Comparison of ENCODE assay signal across 20 cellular contexts in the genomic region with DNA sequence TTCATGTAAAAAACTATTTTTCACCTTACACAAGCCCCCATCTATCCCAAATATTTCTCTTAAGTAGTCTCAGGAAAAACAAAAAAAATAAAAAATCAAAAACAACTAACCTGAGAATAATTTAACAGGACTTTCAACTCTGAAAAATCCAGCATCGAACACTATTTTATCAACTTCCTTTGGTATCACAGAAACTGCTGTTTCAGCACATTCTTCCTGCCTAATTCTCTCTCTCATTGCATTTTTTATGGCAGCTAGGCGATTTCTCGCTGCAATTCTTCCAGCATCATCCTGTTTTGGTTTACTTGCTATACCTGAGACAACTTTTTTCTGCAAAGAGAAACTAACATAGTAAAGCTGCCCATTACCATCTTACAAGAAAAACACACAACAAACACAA. TPM values are rescaled to one million over a fixed set of nuclear protein-coding genes. Genes with fewer than 3 reads are reported as not detected.
DNase-seq lines count a peak whose midpoint lies in the region; ATAC-seq, FAIRE-seq and TF ChIP-seq lines count a peak whose summit lies in the region.
"Had no signal": no experiment of that assay in that cellular context is flagged by ENCODE, and none has a peak within 500 bp of the region (broad histone marks: within the 10 kb centered on the region; RNA-seq: fewer than 3 reads in every experiment).

No MANE protein-coding gene starts in this region.

- H2AFZ ChIP-seq in KMS-11 (ENCODE audit: low read depth) (no peak overlapping the region), H1 (ENCODE audit: low read length) (no peak overlapping the region)

- intact Hi-C loops in activated CD4-positive, alpha-beta T cell treated with anti-CD3 and anti-CD28 coated beads, Interleukin-2, amount 10 ng/mL, durations not matched to agents 24 days and 14 days (cut with micrococcal nuclease) = no loop called here
- intact Hi-C loops in naive thymus-derived CD4-positive, alpha-beta T cell (cut with micrococcal nuclease) = no loop called here

- H3K27ac ChIP-seq in KMS-11 (no peak overlapping the region), H1 (ENCODE audit: low read depth, low read length) (no peak overlapping the region)
- no peak overlapping the region for H3K27ac ChIP-seq in naive thymus-derived CD4-positive, alpha-beta T cell (ENCODE audit: low read depth, low read length)
- H3K27ac ChIP-seq: 22Rv1, SJCRH30 had no signal

- TF ChIP-seq CTCF in KMS-11 (conservative IDR thresholded peaks at IDR 0.05; ENCODE audit: low read depth, low read length) = no peak
- TF ChIP-seq CTCF in H1 (IDR thresholded peaks at IDR 0.05; ENCODE audit: control extremely low read depth in 1 of 3, insufficient read depth in 1 of 3, low read depth in 1 of 3, low read length in 3 of 3) = no peak

- TF ChIP-seq RAD21 in H1 (IDR thresholded peaks at IDR 0.05 in 1 of 2, conservative IDR thresholded peaks at IDR 0.05 in 1 of 2; ENCODE audit: low read depth in 2 of 2, low read length in 2 of 2) = no peak

- H2BK120ac ChIP-seq in H1 (replicated peaks; ENCODE audit: low read depth, low read length) = no peak overlapping the region

- H2BK20ac ChIP-seq in H1 (ENCODE audit: low read length) = no peak overlapping the region

- no peak overlapping the region for H2AK5ac ChIP-seq in H1 (ENCODE audit: low read depth, low read length)

- H3K18ac ChIP-seq in H1 (ENCODE audit: extremely low read depth, low read length) = no peak overlapping the region

- POLR2A ChIA-PET in activated CD4-positive, alpha-beta T cell treated with anti-CD3 and anti-CD28 coated beads, Interleukin-2, amount 10 ng/mL, durations not matched to agents 7 days and 5 days (lab: Charles Lee) = no interaction called here
- POLR2A ChIA-PET in H1 (lab: Charles Lee; ENCODE audit: partially characterized antibody) = interaction anchor here (0.9 to 2.1 kb wide), 2 partner anchors 10 to 33 kb away, joined by 4 to 5 read pairs; partner anchors contain the start of gene DLGAP5
- POLR2A ChIA-PET in naive thymus-derived CD4-positive, alpha-beta T cell (lab: Charles Lee) = no interaction called here

- CTCF ChIA-PET in activated CD4-positive, alpha-beta T cell treated with anti-CD3 and anti-CD28 coated beads, Interleukin-2, amount 10 ng/mL, durations not matched to agents 7 days and 5 days (lab: Charles Lee) = interaction anchor here (3.3 kb wide), 1 partner anchor 12 kb away, joined by 14 read pairs; no protein-coding TSS in a partner anchor
- CTCF ChIA-PET in H1 (lab: Charles Lee; ENCODE audit: partially characterized antibody) = interaction anchor here (1.7 kb wide), 1 partner anchor 20 kb away, joined by 4 read pairs; no protein-coding TSS in a partner anchor
- CTCF ChIA-PET in naive thymus-derived CD4-positive, alpha-beta T cell (lab: Charles Lee) = no interaction called here

- H3K27me3 Mint-ChIP-seq in activated CD4-positive, alpha-beta T cell treated with anti-CD3 and anti-CD28 coated beads, Interleukin-2, amount 10 ng/mL, durations not matched to agents 24 days and 14 days = no peaks in the 10 kb centered on the region
- no peaks in the 10 kb centered on the region for H3K27me3 Mint-ChIP-seq in activated CD4-positive, alpha-beta T cell treated with anti-CD3 and anti-CD28 coated beads, Interleukin-2, amount 10 ng/mL, durations not matched to agents 7 days and 5 days
- H3K27me3 Mint-ChIP-seq in naive thymus-derived CD4-positive, alpha-beta T cell = peaks cover 0 to 4% (median 0%) of the 10 kb centered on the region in 5 donors

- H4K20me1 ChIP-seq in KMS-11 (ENCODE audit: insufficient read depth) (no peaks in the 10 kb centered on the region), H1 (replicated peaks in 1 of 2; ENCODE audit: control insufficient read depth in 1 of 2, insufficient read depth in 2 of 2, low read length in 2 of 2) (peaks cover 0 to under 1% of the 10 kb centered on the region in 2 experiments)

- H3K4me1 Mint-ChIP-seq in activated CD4-positive, alpha-beta T cell treated with anti-CD3 and anti-CD28 coated beads, Interleukin-2, amount 10 ng/mL, durations not matched to agents 24 days and 14 days = peaks cover 16% of the 10 kb centered on the region
- H3K4me1 Mint-ChIP-seq in activated CD4-positive, alpha-beta T cell treated with anti-CD3 and anti-CD28 coated beads, Interleukin-2, amount 10 ng/mL, durations not matched to agents 7 days and 5 days = peaks cover 15% of the 10 kb centered on the region
- H3K4me1 Mint-ChIP-seq in naive thymus-derived CD4-positive, alpha-beta T cell = peaks cover 0 to 15% (median 0%) of the 10 kb centered on the region in 7 donors

- no peak overlapping the region for H3K4ac ChIP-seq in H1 (replicated peaks; ENCODE audit: insufficient read length, low read depth, low read length)

- DNase-seq in activated CD4-positive, alpha-beta T cell treated with anti-CD3 and anti-CD28 coated beads, Interleukin-2, amount 10 ng/mL, durations not matched to agents 24 days and 14 days = peak; percentile 19
- DNase-seq in activated CD4-positive, alpha-beta T cell treated with anti-CD3 and anti-CD28 coated beads, Interleukin-2, amount 10 ng/mL, durations not matched to agents 7 days and 5 days = no peak
- DNase-seq in H1 (ENCODE audit: low read depth in 1 of 2, low spot score in 2 of 2) = no peak
- no peak for DNase-seq in naive thymus-derived CD4-positive, alpha-beta T cell
- DNase-seq in retina = no peak
- DNase-seq in NCI-H1092 treated with DMSO at 0.1 percent for 48 hours (lab: John Stamatoyannopoulos, UW) = no peak
- DNase-seq: DMS153, Kasumi-1, NCI-H1105, NCI-H146, NCI-H2029, NCI-H446, NCI-H524 treated with DMSO at 0.1 percent for 48 hours, NCI-H774, PC-3, SJCRH30 had no signal

- H3K4me3 ChIP-seq in KMS-11 (IDR thresholded peaks at IDR 0.05; ENCODE audit: insufficient read depth, low read depth, low read length) (no peak overlapping the region), H1 (ENCODE audit: extremely low read depth in 1 of 4, insufficient read depth in 2 of 4, low read depth in 3 of 4, low read length in 4 of 4) (no peak overlapping the region)
- H3K4me3 ChIP-seq in naive thymus-derived CD4-positive, alpha-beta T cell (ENCODE audit: low read length) = no peak overlapping the region
- H3K4me3 ChIP-seq: SJCRH30 had no signal

- H3K9me3 ChIP-seq in H1 (ENCODE audit: insufficient read depth in 2 of 2, low read depth in 1 of 2, low read length in 1 of 2) = no peaks in the 10 kb centered on the region
- H3K9me3 ChIP-seq in naive thymus-derived CD4-positive, alpha-beta T cell (ENCODE audit: control insufficient read depth in 2 of 3, low read length in 3 of 3) = no peaks in the 10 kb centered on the region
- H3K9me3 ChIP-seq: SJCRH30 had no signal

- no peak overlapping the region for H3K27ac Mint-ChIP-seq in activated CD4-positive, alpha-beta T cell treated with anti-CD3 and anti-CD28 coated beads, Interleukin-2, amount 10 ng/mL, durations not matched to agents 24 days and 14 days
- H3K27ac Mint-ChIP-seq in activated CD4-positive, alpha-beta T cell treated with anti-CD3 and anti-CD28 coated beads, Interleukin-2, amount 10 ng/mL, durations not matched to agents 7 days and 5 days = no peak overlapping the region
- no peak overlapping the region for H3K27ac Mint-ChIP-seq in naive thymus-derived CD4-positive, alpha-beta T cell

- H3K56ac ChIP-seq in H1 (replicated peaks; ENCODE audit: insufficient read length, low read depth, low read length) = no peak overlapping the region

- H3K4me2 ChIP-seq in KMS-11 (0 out of 2 replicates have a peak overlapping the region, but pooled peaks have one; percentile 27), H1 (ENCODE audit: insufficient read depth in 1 of 2, low read depth in 2 of 2, low read length in 2 of 2) (no peak overlapping the region)

- no peak for FAIRE-seq in H1 (lab: Jason Lieb, UNC)
- FAIRE-seq: H54 had no signal

- peaks cover 41% of the 10 kb centered on the region for H3K36me3 Mint-ChIP-seq in activated CD4-positive, alpha-beta T cell treated with anti-CD3 and anti-CD28 coated beads, Interleukin-2, amount 10 ng/mL, durations not matched to agents 24 days and 14 days (ENCODE audit: low read depth)
- H3K36me3 Mint-ChIP-seq in activated CD4-positive, alpha-beta T cell treated with anti-CD3 and anti-CD28 coated beads, Interleukin-2, amount 10 ng/mL, durations not matched to agents 7 days and 5 days (ENCODE audit: low read depth) = peaks cover 66% of the 10 kb centered on the region
- H3K36me3 Mint-ChIP-seq in naive thymus-derived CD4-positive, alpha-beta T cell = peaks cover 0 to 19% (median 0%) of the 10 kb centered on the region in 5 donors

- no peak overlapping the region for H2BK12ac ChIP-seq in H1 (ENCODE audit: low read depth, low read length)

- no peak for TF ChIP-seq EP300 in H1 (IDR thresholded peaks at IDR 0.05; ENCODE audit: borderline replicate concordance in 1 of 2, low read depth in 2 of 2, low read length in 2 of 2)

- no peaks in the 10 kb centered on the region for H3K9me3 Mint-ChIP-seq in activated CD4-positive, alpha-beta T cell treated with anti-CD3 and anti-CD28 coated beads, Interleukin-2, amount 10 ng/mL, durations not matched to agents 24 days and 14 days
- H3K9me3 Mint-ChIP-seq in activated CD4-positive, alpha-beta T cell treated with anti-CD3 and anti-CD28 coated beads, Interleukin-2, amount 10 ng/mL, durations not matched to agents 7 days and 5 days = no peaks in the 10 kb centered on the region
- no peaks in the 10 kb centered on the region for H3K9me3 Mint-ChIP-seq in naive thymus-derived CD4-positive, alpha-beta T cell

- no peaks in the 10 kb centered on the region for H3K79me2 ChIP-seq in KMS-11 (ENCODE audit: insufficient read depth, low read depth)
- no peaks in the 10 kb centered on the region for H3K79me2 ChIP-seq in H1 (ENCODE audit: control insufficient read depth in 1 of 2, insufficient read depth in 2 of 2, low read length in 2 of 2)

- H3K27me3 ChIP-seq in KMS-11 (ENCODE audit: insufficient read depth, low read depth) (no peaks in the 10 kb centered on the region), H1 (replicated peaks in 1 of 4; ENCODE audit: control insufficient read depth in 3 of 4, extremely low read depth in 1 of 4, insufficient read depth in 3 of 4, low read length in 3 of 4) (no peaks in the 10 kb centered on the region)
- no peaks in the 10 kb centered on the region for H3K27me3 ChIP-seq in naive thymus-derived CD4-positive, alpha-beta T cell (ENCODE audit: control insufficient read depth in 2 of 2, insufficient read depth in 2 of 2, low read length in 2 of 2)
- H3K27me3 ChIP-seq: SJCRH30 had no signal

- no peak for ATAC-seq in naive thymus-derived CD4-positive, alpha-beta T cell
- ATAC-seq: PC-3, Right ventricle myocardium inferior had no signal

- H3K79me1 ChIP-seq in H1 (ENCODE audit: low read depth, low read length) = no peaks in the 10 kb centered on the region

- H3K36me3 ChIP-seq in KMS-11 (ENCODE audit: insufficient read depth) = no peaks in the 10 kb centered on the region
- peaks cover 9 to 67% (median 50%) of the 10 kb centered on the region in 4 experiments for H3K36me3 ChIP-seq in H1 (ENCODE audit: control insufficient read depth in 2 of 4, insufficient read depth in 4 of 4, low read length in 3 of 4)
- no peaks in the 10 kb centered on the region for H3K36me3 ChIP-seq in naive thymus-derived CD4-positive, alpha-beta T cell (ENCODE audit: control insufficient read depth in 2 of 3, insufficient read depth in 3 of 3, low read length in 3 of 3)

- no peak overlapping the region for H4K8ac ChIP-seq in H1 (ENCODE audit: extremely low read depth, insufficient read depth, low read length)

- H2BK5ac ChIP-seq in H1 (ENCODE audit: low read depth, low read length) = no peak overlapping the region

- H3K4me3 Mint-ChIP-seq in activated CD4-positive, alpha-beta T cell treated with anti-CD3 and anti-CD28 coated beads, Interleukin-2, amount 10 ng/mL, durations not matched to agents 24 days and 14 days = no peak overlapping the region
- no peak overlapping the region for H3K4me3 Mint-ChIP-seq in activated CD4-positive, alpha-beta T cell treated with anti-CD3 and anti-CD28 coated beads, Interleukin-2, amount 10 ng/mL, durations not matched to agents 7 days and 5 days
- no peak overlapping the region for H3K4me3 Mint-ChIP-seq in naive thymus-derived CD4-positive, alpha-beta T cell

- no peak overlapping the region for H4K5ac ChIP-seq in H1 (ENCODE audit: insufficient read length, low read depth, low read length)

- no peak overlapping the region for H2BK15ac ChIP-seq in H1 (ENCODE audit: low read length)

- H3K4me1 ChIP-seq in KMS-11 (ENCODE audit: low read depth, poor library complexity, severe bottlenecking) = peaks cover 14% of the 10 kb centered on the region
- no peaks in the 10 kb centered on the region for H3K4me1 ChIP-seq in H1 (replicated peaks in 1 of 4; ENCODE audit: control insufficient read depth in 3 of 4, insufficient read depth in 4 of 4, low read length in 3 of 4)
- no peaks in the 10 kb centered on the region for H3K4me1 ChIP-seq in naive thymus-derived CD4-positive, alpha-beta T cell (ENCODE audit: control insufficient read depth in 2 of 2, insufficient read depth in 2 of 2, low read length in 2 of 2)
- H3K4me1 ChIP-seq: SJCRH30 had no signal

- H3K14ac ChIP-seq in H1 (ENCODE audit: insufficient read length) = no peak overlapping the region

- H3K9ac ChIP-seq in KMS-11 (no peak overlapping the region), H1 (replicated peaks in 1 of 4; ENCODE audit: extremely low read depth in 1 of 4, low read depth in 3 of 4, low read length in 3 of 4) (no peak overlapping the region)

- peaks cover 2% of the 10 kb centered on the region; the same call in 1 of the 2 replicates for H3K23me2 ChIP-seq in H1 (ENCODE audit: low read depth, low read length)

- no peak for TF ChIP-seq POLR2A in H1 (IDR thresholded peaks at IDR 0.05; ENCODE audit: control extremely low read depth in 1 of 2, low read depth in 2 of 2, low read length in 2 of 2)

- no peak overlapping the region for H4K91ac ChIP-seq in H1 (replicated peaks; ENCODE audit: insufficient read length, low read length)

- WGBS in H1 (ENCODE audit: extremely low coverage in 1 of 2, insufficient coverage in 1 of 2, insufficient read length in 1 of 2, insufficient replicate concordance in 2 of 2, low coverage in 1 of 2, low lambda C conversion rate in 2 of 2, missing lambda C conversion rate in 1 of 2), 2 experiments = 96% methylated on average over 3 of the region's 3 CpGs; no CpG with 5 or more reads in 1 of the 2 experiments

- H3K23ac ChIP-seq in H1 (ENCODE audit: insufficient read length) = no peak overlapping the region

RNA-seq across cellular contexts. Expression of gene LGALS3, which starts 29.4 kb away (rescaled TPM):
- total RNA-seq in activated CD4-positive, alpha-beta T cell treated with anti-CD3 and anti-CD28 coated beads, Interleukin-2, amount 10 ng/mL, durations not matched to agents 24 days and 14 days = 11.1 and 12.2 TPM in 2 replicates
- total RNA-seq in activated CD4-positive, alpha-beta T cell treated with anti-CD3 and anti-CD28 coated beads, Interleukin-2, amount 10 ng/mL, durations not matched to agents 7 days and 5 days = 10 to 100 TPM; 39.1 to 41.6 TPM
- 8.8 and 9.7 TPM in 2 replicates for total RNA-seq in H1 (2021; fragmentation: NEBNext Ultra II Directional; extraction: Animal tissue kit (Norgen Biotek cat#: 25700))
- 12.8 and 14.5 TPM in 2 replicates for polyA plus RNA-seq in H1 (2011; rRNA removed)
- polyA plus RNA-seq in H1 (2011; cell fraction: cytosol; rRNA removed) = 9.1 TPM
- 8.5 TPM for polyA plus RNA-seq in H1 (2011; cell fraction: nucleus; rRNA removed)
- 7.0 to 9.3 TPM (median 8.1 TPM) in 4 replicates for polyA plus RNA-seq in H1 (2012, experiment 1 of 2)
- 13.8 TPM for polyA plus RNA-seq in H1 (2012, experiment 2 of 2)
- polyA plus RNA-seq in H1 (2013, experiment 1 of 2) = 9.8 TPM
- 8.3 TPM for polyA plus RNA-seq in H1 (2013, experiment 2 of 2)
- polyA minus RNA-seq in H1 (2011; rRNA and poly(A)+ RNA removed) = 2.7 and 2.9 TPM in 2 replicates
- polyA minus RNA-seq in H1 (2011; cell fraction: cytosol; rRNA and poly(A)+ RNA removed) = 5.5 TPM
- 5.4 TPM for polyA minus RNA-seq in H1 (2011; cell fraction: nucleus; rRNA and poly(A)+ RNA removed)
- total RNA-seq in naive thymus-derived CD4-positive, alpha-beta T cell = 10 to 100 TPM in 4 of 5 experiments, 1 to 10 TPM in 1; 7.5 to 71.7 (median 12.4) TPM
- under 1 TPM; 0.35 to 0.51 TPM for polyA plus RNA-seq in naive thymus-derived CD4-positive, alpha-beta T cell

RNA-seq across cellular contexts. Expression of gene DLGAP5, which starts 33.0 kb away (rescaled TPM):
- 28.7 and 32.4 TPM in 2 replicates for total RNA-seq in activated CD4-positive, alpha-beta T cell treated with anti-CD3 and anti-CD28 coated beads, Interleukin-2, amount 10 ng/mL, durations not matched to agents 24 days and 14 days
- 100 to 1,000 TPM; 109 to 117 TPM for total RNA-seq in activated CD4-positive, alpha-beta T cell treated with anti-CD3 and anti-CD28 coated beads, Interleukin-2, amount 10 ng/mL, durations not matched to agents 7 days and 5 days
- total RNA-seq in H1 (2021; fragmentation: NEBNext Ultra II Directional; extraction: Animal tissue kit (Norgen Biotek cat#: 25700)) = 150 and 155 TPM in 2 replicates
- polyA plus RNA-seq in H1 (2011; rRNA removed) = 9.1 and 16.9 TPM in 2 replicates
- polyA plus RNA-seq in H1 (2011; cell fraction: cytosol; rRNA removed) = 39.0 TPM
- 16.9 TPM for polyA plus RNA-seq in H1 (2011; cell fraction: nucleus; rRNA removed)
- 43.1 to 83.1 TPM (median 51.0 TPM) in 4 replicates for polyA plus RNA-seq in H1 (2012, experiment 1 of 2)
- polyA plus RNA-seq in H1 (2012, experiment 2 of 2) = 4.7 TPM
- polyA plus RNA-seq in H1 (2013, experiment 1 of 2) = 99.1 TPM
- polyA plus RNA-seq in H1 (2013, experiment 2 of 2) = 95.2 TPM
- 23.1 and 33.5 TPM in 2 replicates for polyA minus RNA-seq in H1 (2011; rRNA and poly(A)+ RNA removed)
- 33.6 TPM for polyA minus RNA-seq in H1 (2011; cell fraction: cytosol; rRNA and poly(A)+ RNA removed)
- 66.7 TPM for polyA minus RNA-seq in H1 (2011; cell fraction: nucleus; rRNA and poly(A)+ RNA removed)
- 10 to 100 TPM in 1 of 5 experiments, under 1 TPM in 1, not detected in 3; 0.49 to 46.7 TPM for total RNA-seq in naive thymus-derived CD4-positive, alpha-beta T cell
- polyA plus RNA-seq in naive thymus-derived CD4-positive, alpha-beta T cell = not detected
